ENCODE assay signal across 29 cellular contexts in the genomic region with DNA sequence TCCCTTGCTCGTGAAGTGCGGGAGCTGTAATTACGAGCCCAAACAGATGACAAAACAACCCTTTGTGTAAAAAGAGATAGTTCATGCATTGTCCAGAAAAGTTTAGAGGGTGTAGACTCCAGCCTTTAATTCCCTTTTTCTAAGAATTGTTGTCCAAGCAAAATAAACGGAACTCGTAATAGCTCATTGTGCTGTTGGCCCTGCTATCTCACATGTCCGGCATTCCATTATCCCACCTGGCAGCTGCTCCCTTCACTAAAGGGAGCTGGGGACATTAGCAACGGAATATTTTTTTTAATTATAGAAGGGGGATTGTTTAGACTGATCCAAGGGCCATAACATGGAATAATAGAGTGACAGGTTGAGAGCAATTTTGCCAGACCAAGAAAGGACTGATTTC.
"Had no signal": no experiment of that assay in that cellular context is flagged by ENCODE, and none has a peak within 500 bp of the region (broad histone marks: within the 10 kb centered on the region; RNA-seq: fewer than 3 reads in every experiment).

No MANE protein-coding gene starts in this region.

- DNase-seq: activated CD4-positive, alpha-beta memory T cell treated with anti-CD3 and anti-CD28 coated beads, Interleukin-2, amount 10 ng/mL, durations not matched to agents 7 days and 5 days; activated CD4-positive, alpha-beta T cell treated with anti-CD3 and anti-CD28 coated beads for 1 hour; activated CD4-positive, alpha-beta T cell treated with anti-CD3 and anti-CD28 coated beads for 4 hours; activated CD4-positive, alpha-beta T cell treated with anti-CD3 and anti-CD28 coated beads, Interleukin-2, amount 10 ng/mL, durations not matched to agents 7 days and 5 days; activated CD4-positive, alpha-beta T cell treated with anti-CD3 and anti-CD28 coated beads, Interleukin-2, amount 50 U/mL, for 4 hours; activated CD8-positive, alpha-beta memory T cell treated with anti-CD3 and anti-CD28 coated beads, Interleukin-2, amount 50 U/mL, for 48 hours; activated effector memory CD4-positive, alpha-beta T cell treated with Interleukin-2 at 50 U/mL for 16 hours; activated gamma-delta T cell treated with Interleukin-2 at 50 U/mL for 16 hours; activated naive CD4-positive, alpha-beta T cell treated with anti-CD3 and anti-CD28 coated beads for 36 hours; activated naive CD8-positive, alpha-beta T cell treated with anti-CD3 and anti-CD28 coated beads for 36 hours; activated naive CD8-positive, alpha-beta T cell treated with anti-CD3 and anti-CD28 coated beads, Interleukin-2, amount 50 U/mL, for 24 hours; activated T-cell treated with anti-CD3 and anti-CD28 coated beads for 4 hours; activated T-cell treated with anti-CD3 and anti-CD28 coated beads, Interleukin-2, amount 50 U/mL, for 24 hours; adrenal gland; amygdala; aorta; body of pancreas; caudate nucleus; cortex of kidney; effector CD8-positive, alpha-beta T cell; esophagus squamous epithelium; foreskin melanocyte; heart right ventricle; T-helper 2 cell had no signal

- H3K36me3 Mint-ChIP-seq: activated naive CD4-positive, alpha-beta T cell treated with anti-CD3 and anti-CD28 coated beads, Interleukin-2, amount 50 U/mL, for 24 hours; activated naive CD8-positive, alpha-beta T cell treated with anti-CD3 and anti-CD28 coated beads for 36 hours; WTC11 had no signal

- H3K27me3 Mint-ChIP-seq: activated CD4-positive, alpha-beta memory T cell treated with anti-CD3 and anti-CD28 coated beads, Interleukin-2, amount 10 ng/mL, durations not matched to agents 7 days and 5 days; activated CD4-positive, alpha-beta T cell treated with anti-CD3 and anti-CD28 coated beads, Interleukin-2, amount 10 ng/mL, durations not matched to agents 7 days and 5 days; activated naive CD4-positive, alpha-beta T cell treated with anti-CD3 and anti-CD28 coated beads, Interleukin-2, amount 50 U/mL, for 24 hours; activated naive CD8-positive, alpha-beta T cell treated with anti-CD3 and anti-CD28 coated beads, Interleukin-2, amount 50 U/mL, for 24 hours; activated T-cell treated with anti-CD3 and anti-CD28 coated beads, Interleukin-2, amount 50 U/mL, for 24 hours; activated T-helper 17 cell treated with anti-CD3 and anti-CD28 coated beads, Interleukin-2, amount 50 U/mL, for 72 hours had no signal

- H3K9me3 Mint-ChIP-seq: activated CD4-positive, alpha-beta T cell treated with anti-CD3 and anti-CD28 coated beads, Interleukin-2, amount 10 ng/mL, durations not matched to agents 7 days and 5 days; activated naive CD4-positive, alpha-beta T cell treated with anti-CD3 and anti-CD28 coated beads for 36 hours; activated naive CD8-positive, alpha-beta T cell treated with anti-CD3 and anti-CD28 coated beads for 36 hours; activated naive CD8-positive, alpha-beta T cell treated with anti-CD3 and anti-CD28 coated beads, Interleukin-2, amount 50 U/mL, for 24 hours; WTC11 had no signal

- H3K4me3 Mint-ChIP-seq: activated CD4-positive, alpha-beta memory T cell treated with anti-CD3 and anti-CD28 coated beads, Interleukin-2, amount 10 ng/mL, durations not matched to agents 7 days and 5 days; activated CD4-positive, alpha-beta T cell treated with anti-CD3 and anti-CD28 coated beads, Interleukin-2, amount 10 ng/mL, durations not matched to agents 7 days and 5 days; activated naive CD4-positive, alpha-beta T cell treated with anti-CD3 and anti-CD28 coated beads for 36 hours; activated naive CD4-positive, alpha-beta T cell treated with anti-CD3 and anti-CD28 coated beads, Interleukin-2, amount 50 U/mL, for 24 hours; activated naive CD8-positive, alpha-beta T cell treated with anti-CD3 and anti-CD28 coated beads for 36 hours; activated naive CD8-positive, alpha-beta T cell treated with anti-CD3 and anti-CD28 coated beads, Interleukin-2, amount 50 U/mL, for 24 hours; activated T-cell treated with anti-CD3 and anti-CD28 coated beads, Interleukin-2, amount 50 U/mL, for 24 hours; activated T-helper 17 cell treated with anti-CD3 and anti-CD28 coated beads, Interleukin-2, amount 50 U/mL, for 72 hours; WTC11 had no signal

- H3K27ac Mint-ChIP-seq: activated CD4-positive, alpha-beta memory T cell treated with anti-CD3 and anti-CD28 coated beads, Interleukin-2, amount 10 ng/mL, durations not matched to agents 7 days and 5 days; activated CD4-positive, alpha-beta T cell treated with anti-CD3 and anti-CD28 coated beads, Interleukin-2, amount 10 ng/mL, durations not matched to agents 7 days and 5 days; activated naive CD4-positive, alpha-beta T cell treated with anti-CD3 and anti-CD28 coated beads for 36 hours; activated naive CD4-positive, alpha-beta T cell treated with anti-CD3 and anti-CD28 coated beads, Interleukin-2, amount 50 U/mL, for 24 hours; activated naive CD8-positive, alpha-beta T cell treated with anti-CD3 and anti-CD28 coated beads for 36 hours; activated naive CD8-positive, alpha-beta T cell treated with anti-CD3 and anti-CD28 coated beads, Interleukin-2, amount 50 U/mL, for 24 hours; activated T-cell treated with anti-CD3 and anti-CD28 coated beads, Interleukin-2, amount 50 U/mL, for 24 hours; activated T-helper 17 cell treated with anti-CD3 and anti-CD28 coated beads, Interleukin-2, amount 50 U/mL, for 72 hours; WTC11 had no signal

- H3K4me1 Mint-ChIP-seq: activated CD4-positive, alpha-beta memory T cell treated with anti-CD3 and anti-CD28 coated beads, Interleukin-2, amount 10 ng/mL, durations not matched to agents 7 days and 5 days; activated CD4-positive, alpha-beta T cell treated with anti-CD3 and anti-CD28 coated beads, Interleukin-2, amount 10 ng/mL, durations not matched to agents 7 days and 5 days; activated naive CD4-positive, alpha-beta T cell treated with anti-CD3 and anti-CD28 coated beads, Interleukin-2, amount 50 U/mL, for 24 hours; activated naive CD8-positive, alpha-beta T cell treated with anti-CD3 and anti-CD28 coated beads for 36 hours; activated naive CD8-positive, alpha-beta T cell treated with anti-CD3 and anti-CD28 coated beads, Interleukin-2, amount 50 U/mL, for 24 hours; activated T-helper 17 cell treated with anti-CD3 and anti-CD28 coated beads, Interleukin-2, amount 50 U/mL, for 72 hours had no signal

- H3K4me3 ChIP-seq: adrenal gland, body of pancreas, esophagus squamous epithelium, gastroesophageal sphincter, heart right ventricle had no signal

- H3K27me3 ChIP-seq: adrenal gland, body of pancreas, esophagus squamous epithelium, gastroesophageal sphincter, heart right ventricle had no signal

- ATAC-seq: activated naive CD8-positive, alpha-beta T cell treated with anti-CD3 and anti-CD28 coated beads, Interleukin-2, amount 50 U/mL, for 24 hours; activated T-helper 17 cell treated with anti-CD3 and anti-CD28 coated beads, Interleukin-2, amount 50 U/mL, for 72 hours; body of pancreas; gastroesophageal sphincter; heart right ventricle; WTC11 had no signal

- H3K27ac ChIP-seq: adrenal gland, body of pancreas, epithelial cell of prostate, esophagus squamous epithelium, gastroesophageal sphincter, heart right ventricle had no signal

- H3K4me1 ChIP-seq: adrenal gland, body of pancreas, esophagus squamous epithelium, gastroesophageal sphincter, heart right ventricle had no signal

- H3K9me3 ChIP-seq: adrenal gland, body of pancreas, esophagus squamous epithelium had no signal

- H3K36me3 ChIP-seq: adrenal gland, esophagus squamous epithelium, gastroesophageal sphincter, heart right ventricle had no signal
